In genomic region chr20:53412600-53413187, GRCh38 we compare ENCODE assay signal across 15 cellular contexts.
DNase-seq lines count a peak whose midpoint lies in the region; ATAC-seq, FAIRE-seq and TF ChIP-seq lines count a peak whose summit lies in the region.
"Had no signal": no experiment of that assay in that cellular context is flagged by ENCODE, and none has a peak within 500 bp of the region (broad histone marks: within the 10 kb centered on the region; RNA-seq: fewer than 3 reads in every experiment).

No MANE protein-coding gene starts in this region.

- H3K18ac ChIP-seq in H1 (ENCODE audit: extremely low read depth, low read length): peak overlapping the region; percentile 92; the same call in 1 of the 2 replicates

- CTCF ChIA-PET in H1 (lab: Charles Lee; ENCODE audit: partially characterized antibody): interaction anchor here (0.7 to 4.3 kb wide), 29 partner anchors 8 to 691 kb away, joined by 3 to 30 read pairs (median 3); no protein-coding TSS in a partner anchor

- TF ChIP-seq EP300 in H1 (IDR thresholded peaks at IDR 0.05; ENCODE audit: borderline replicate concordance in 1 of 2, low read depth in 2 of 2, low read length in 2 of 2): no peak

- H4K5ac ChIP-seq in H1 (ENCODE audit: insufficient read length, low read depth, low read length): peak overlapping the region; percentile 3

- H3K79me2 ChIP-seq in DOHH2 (ENCODE audit: control insufficient read depth, low read length) (no peaks in the 10 kb centered on the region), H1 (ENCODE audit: control insufficient read depth in 1 of 2, insufficient read depth in 2 of 2, low read length in 2 of 2) (no peaks in the 10 kb centered on the region)

- H3K9me3 Mint-ChIP-seq in natural killer cell treated with Interleukin-12 subunit alpha and Interleukin-12 subunit beta and Interleukin-15 and Interleukin-18, amount 100 ng/mL, for 72 hours: no peaks in the 10 kb centered on the region
- H3K9me3 Mint-ChIP-seq: activated T-helper 1 cell treated with anti-CD3 and anti-CD28 coated beads, Interleukin-12 subunit alpha, Interleukin-12 subunit beta, Interleukin-2, Interleukin-4 antibody, amounts not matched to agents 30 ng/mL and 10 ng/mL and 1 ng/mL, durations not matched to agents 14 hours and 24 hours and 36 hours; T-helper 1 cell treated with Interleukin-12 subunit alpha and Interleukin-12 subunit beta and Interleukin-4 antibody, amounts not matched to agents 30 μg/mL and 1 μg/mL, for 36 hours had no signal

- POLR2A ChIA-PET in H1 (lab: Charles Lee; ENCODE audit: partially characterized antibody): interaction anchor here (0.6 to 0.8 kb wide), 3 partner anchors 154 to 455 kb away, joined by 3 read pairs; no protein-coding TSS in a partner anchor

- no peak overlapping the region for H3K4ac ChIP-seq in H1 (replicated peaks; ENCODE audit: insufficient read length, low read depth, low read length)

- H3K27me3 Mint-ChIP-seq in natural killer cell treated with Interleukin-12 subunit alpha and Interleukin-12 subunit beta and Interleukin-15 and Interleukin-18, amount 100 ng/mL, for 72 hours: peaks cover 12 to 16% of the 10 kb centered on the region in 2 donors

- DNase-seq in H1 (ENCODE audit: low read depth in 1 of 2, low spot score in 2 of 2): no peak
- no peak for DNase-seq in NK-92 (lab: John Stamatoyannopoulos, UW; ENCODE audit: unreplicated experiment)
- DNase-seq in natural killer cell treated with Interleukin-12 subunit alpha and Interleukin-12 subunit beta and Interleukin-15 and Interleukin-18, amount 100 ng/mL, for 72 hours (ENCODE audit: low spot score): no peak
- DNase-seq in hypothalamus (lab: John Stamatoyannopoulos, UW): no peak
- DNase-seq: C1 segment of cervical spinal cord, gastrocnemius medialis, KG1, NCI-H1417 treated with DMSO at 0.1 percent for 48 hours had no signal

- H3K4me1 Mint-ChIP-seq in natural killer cell treated with Interleukin-12 subunit alpha and Interleukin-12 subunit beta and Interleukin-15 and Interleukin-18, amount 100 ng/mL, for 72 hours (ENCODE audit: low read depth in 2 of 2): peaks cover 0 to 5% of the 10 kb centered on the region in 2 donors

- 62% methylated on average over 12 of the region's 12 CpGs; no CpG with 5 or more reads in 1 of the 2 experiments for WGBS in H1 (ENCODE audit: extremely low coverage in 1 of 2, insufficient coverage in 1 of 2, insufficient read length in 1 of 2, insufficient replicate concordance in 2 of 2, low coverage in 1 of 2, low lambda C conversion rate in 2 of 2, missing lambda C conversion rate in 1 of 2), 2 experiments

- H3K4me1 ChIP-seq in DOHH2 (ENCODE audit: control insufficient read depth, low read length) (peaks cover 6% of the 10 kb centered on the region; the same call in 1 of the 2 replicates), HUES6 (ENCODE audit: control insufficient read depth, insufficient read depth, low read length) (peaks cover 6% of the 10 kb centered on the region), H1 (replicated peaks in 1 of 4; ENCODE audit: control insufficient read depth in 3 of 4, insufficient read depth in 4 of 4, low read length in 3 of 4) (peaks cover 0 to 7% (median 4%) of the 10 kb centered on the region in 4 experiments; a peak in 5 of 7 replicates), neutrophil (ENCODE audit: control insufficient read depth in 1 of 2, insufficient read depth in 1 of 2, low read depth in 1 of 2, low read length in 1 of 2) (peaks cover 32 to 34% of the 10 kb centered on the region in 2 experiments)
- H3K4me1 ChIP-seq: psoas muscle, tibial nerve had no signal

- no peak overlapping the region for H3K23ac ChIP-seq in H1 (ENCODE audit: insufficient read length)

- H3K9me2 ChIP-seq in DOHH2 (replicated peaks; ENCODE audit: control insufficient read depth, low read length): no peaks in the 10 kb centered on the region

- H3K9ac ChIP-seq in HUES6 (ENCODE audit: low read length) (peak overlapping the region; percentile 19), H1 (replicated peaks in 1 of 4; ENCODE audit: extremely low read depth in 1 of 4, low read depth in 3 of 4, low read length in 3 of 4) (no peak overlapping the region)

- TF ChIP-seq CTCF in DOHH2 (IDR thresholded peaks at IDR 0.05; ENCODE audit: low read depth, low read length, poor library complexity, severe bottlenecking) (no peak), H1 (IDR thresholded peaks at IDR 0.05; ENCODE audit: control extremely low read depth in 1 of 3, insufficient read depth in 1 of 3, low read depth in 1 of 3, low read length in 3 of 3) (no peak), neutrophil (IDR thresholded peaks at IDR 0.05) (no peak)

- H3F3A ChIP-seq in DOHH2 (ENCODE audit: control insufficient read depth, insufficient read depth): no peaks in the 10 kb centered on the region

- H3K4me2 ChIP-seq in DOHH2 (ENCODE audit: low read length) (peak overlapping the region; percentile 24), H1 (ENCODE audit: insufficient read depth in 1 of 2, low read depth in 2 of 2, low read length in 2 of 2) (peak overlapping the region; percentile 54 to 62)

- no peak overlapping the region for H3K4me3 Mint-ChIP-seq in natural killer cell treated with Interleukin-12 subunit alpha and Interleukin-12 subunit beta and Interleukin-15 and Interleukin-18, amount 100 ng/mL, for 72 hours
- H3K4me3 Mint-ChIP-seq: activated T-helper 1 cell treated with anti-CD3 and anti-CD28 coated beads, Interleukin-12 subunit alpha, Interleukin-12 subunit beta, Interleukin-2, Interleukin-4 antibody, amounts not matched to agents 30 ng/mL and 10 ng/mL and 1 ng/mL, durations not matched to agents 14 hours and 24 hours and 36 hours; T-helper 1 cell treated with Interleukin-12 subunit alpha and Interleukin-12 subunit beta and Interleukin-4 antibody, amounts not matched to agents 30 μg/mL and 1 μg/mL, for 36 hours had no signal

- H3K27ac ChIP-seq in DOHH2 (ENCODE audit: low read depth, low read length): no peak overlapping the region
- H3K27ac ChIP-seq in HUES6 (ENCODE audit: low read depth, low read length): no peak overlapping the region
- no peak overlapping the region for H3K27ac ChIP-seq in H1 (ENCODE audit: low read depth, low read length)
- peak overlapping the region; percentile 33 for H3K27ac ChIP-seq in neutrophil
- H3K27ac ChIP-seq: gastrocnemius medialis, psoas muscle had no signal

- no peaks in the 10 kb centered on the region for H3K36me3 Mint-ChIP-seq in natural killer cell treated with Interleukin-12 subunit alpha and Interleukin-12 subunit beta and Interleukin-15 and Interleukin-18, amount 100 ng/mL, for 72 hours

- H2AK5ac ChIP-seq in H1 (ENCODE audit: low read depth, low read length): no peak overlapping the region

- TF ChIP-seq POLR2A in H1 (IDR thresholded peaks at IDR 0.05; ENCODE audit: control extremely low read depth in 1 of 2, low read depth in 2 of 2, low read length in 2 of 2): no peak

- peak overlapping the region; percentile 12; the same call in 1 of the 2 replicates for H2BK15ac ChIP-seq in H1 (ENCODE audit: low read length)

- no peak overlapping the region for H3K56ac ChIP-seq in H1 (replicated peaks; ENCODE audit: insufficient read length, low read depth, low read length)

- H3K4me3 ChIP-seq in DOHH2 (ENCODE audit: low read length): no peak overlapping the region
- H3K4me3 ChIP-seq in HUES6 (ENCODE audit: low read depth, low read length): peak overlapping the region; percentile 46
- peak overlapping the region in 1 of 4 experiments; percentile 42; a peak in 3 of 8 replicates for H3K4me3 ChIP-seq in H1 (ENCODE audit: extremely low read depth in 1 of 4, insufficient read depth in 2 of 4, low read depth in 3 of 4, low read length in 4 of 4)
- peak overlapping the region in 1 of 2 experiments; percentile 11 for H3K4me3 ChIP-seq in neutrophil (ENCODE audit: low read depth in 1 of 2, low read length in 1 of 2)
- H3K4me3 ChIP-seq: gastrocnemius medialis, psoas muscle, tibial nerve had no signal

- no peak for ATAC-seq in natural killer cell treated with Interleukin-12 subunit alpha and Interleukin-12 subunit beta and Interleukin-15 and Interleukin-18, amount 100 ng/mL, for 72 hours
- ATAC-seq: gastrocnemius medialis, psoas muscle had no signal

- peak overlapping the region; percentile 54; the same call in 1 of the 2 replicates for H4K8ac ChIP-seq in H1 (ENCODE audit: extremely low read depth, insufficient read depth, low read length)

- H2BK120ac ChIP-seq in H1 (replicated peaks; ENCODE audit: low read depth, low read length): peak overlapping the region; percentile 81

- peak overlapping the region; percentile 62; the same call in 1 of the 2 replicates for H2BK12ac ChIP-seq in H1 (ENCODE audit: low read depth, low read length)

- no peaks in the 10 kb centered on the region; the same call in 1 of the 2 replicates for H3K23me2 ChIP-seq in H1 (ENCODE audit: low read depth, low read length)

- no peak overlapping the region; the same call in 1 of the 2 replicates for H2BK5ac ChIP-seq in H1 (ENCODE audit: low read depth, low read length)

- no peak overlapping the region for H4K91ac ChIP-seq in H1 (replicated peaks; ENCODE audit: insufficient read length, low read length)

- no peaks in the 10 kb centered on the region for H3K36me3 ChIP-seq in DOHH2 (ENCODE audit: control insufficient read depth, low read length)
- H3K36me3 ChIP-seq in HUES6 (ENCODE audit: control insufficient read depth, insufficient read depth, low read length): no peaks in the 10 kb centered on the region
- H3K36me3 ChIP-seq in H1 (ENCODE audit: control insufficient read depth in 2 of 4, insufficient read depth in 4 of 4, low read length in 3 of 4): no peaks in the 10 kb centered on the region; a peak in 1 of 8 replicates
- no peaks in the 10 kb centered on the region for H3K36me3 ChIP-seq in neutrophil
- H3K36me3 ChIP-seq: gastrocnemius medialis, tibial nerve had no signal

- H2BK20ac ChIP-seq in H1 (ENCODE audit: low read length): 0 out of 2 replicates have a peak overlapping the region, but pooled peaks have one; percentile 27

- peak overlapping the region; percentile 95 for H2AFZ ChIP-seq in H1 (ENCODE audit: low read length)

- H3K9me3 ChIP-seq in DOHH2 (ENCODE audit: control insufficient read depth, insufficient read depth, low read length) (no peaks in the 10 kb centered on the region), HUES6 (ENCODE audit: control insufficient read depth, insufficient read depth, low read depth, low read length) (no peaks in the 10 kb centered on the region), H1 (ENCODE audit: insufficient read depth in 2 of 2, low read depth in 1 of 2, low read length in 1 of 2) (no peaks in the 10 kb centered on the region), neutrophil (no peaks in the 10 kb centered on the region)
- H3K9me3 ChIP-seq: gastrocnemius medialis, psoas muscle, tibial nerve had no signal

- H4K20me1 ChIP-seq in DOHH2 (ENCODE audit: control insufficient read depth, insufficient read depth, low read depth, low read length) (no peaks in the 10 kb centered on the region), H1 (replicated peaks in 1 of 2; ENCODE audit: control insufficient read depth in 1 of 2, insufficient read depth in 2 of 2, low read length in 2 of 2) (no peaks in the 10 kb centered on the region)

- FAIRE-seq in H1 (lab: Jason Lieb, UNC): no peak

- H3K79me1 ChIP-seq in H1 (ENCODE audit: low read depth, low read length): no peaks in the 10 kb centered on the region

- H3K27me3 ChIP-seq in DOHH2 (ENCODE audit: control insufficient read depth, low read length) (peaks cover 4% of the 10 kb centered on the region; the same call in 1 of the 2 replicates), HUES6 (ENCODE audit: control insufficient read depth, insufficient read depth, low read length) (no peaks in the 10 kb centered on the region), H1 (replicated peaks in 1 of 4; ENCODE audit: control insufficient read depth in 3 of 4, extremely low read depth in 1 of 4, insufficient read depth in 3 of 4, low read length in 3 of 4) (no peaks in the 10 kb centered on the region), neutrophil (no peaks in the 10 kb centered on the region)
- H3K27me3 ChIP-seq: gastrocnemius medialis, tibial nerve had no signal

- no peak overlapping the region for H3K14ac ChIP-seq in H1 (ENCODE audit: insufficient read length)

- no peak overlapping the region for H3K27ac Mint-ChIP-seq in natural killer cell treated with Interleukin-12 subunit alpha and Interleukin-12 subunit beta and Interleukin-15 and Interleukin-18, amount 100 ng/mL, for 72 hours
- H3K27ac Mint-ChIP-seq: activated T-helper 1 cell treated with anti-CD3 and anti-CD28 coated beads, Interleukin-12 subunit alpha, Interleukin-12 subunit beta, Interleukin-2, Interleukin-4 antibody, amounts not matched to agents 30 ng/mL and 10 ng/mL and 1 ng/mL, durations not matched to agents 14 hours and 24 hours and 36 hours; T-helper 1 cell treated with Interleukin-12 subunit alpha and Interleukin-12 subunit beta and Interleukin-4 antibody, amounts not matched to agents 30 μg/mL and 1 μg/mL, for 36 hours had no signal

- TF ChIP-seq RAD21 in H1 (IDR thresholded peaks at IDR 0.05 in 1 of 2, conservative IDR thresholded peaks at IDR 0.05 in 1 of 2; ENCODE audit: low read depth in 2 of 2, low read length in 2 of 2): no peak
